Comparison of ENCODE assay signal across 23 cellular contexts in genomic region chr7:22375359-22376048, GRCh38. TPM values are rescaled to one million over a fixed set of nuclear protein-coding genes. Genes with fewer than 3 reads are reported as not detected.
DNase-seq lines count a peak whose midpoint lies in the region; ATAC-seq lines count a peak whose summit lies in the region.
"Had no signal": no experiment of that assay in that cellular context is flagged by ENCODE, and none has a peak within 500 bp of the region (broad histone marks: within the 10 kb centered on the region; RNA-seq: fewer than 3 reads in every experiment).

No MANE protein-coding gene starts in this region.

- peak; percentile 45 for DNase-seq in EL
- DNase-seq in NCI-H2227 treated with DMSO at 0.1 percent for 48 hours (lab: John Stamatoyannopoulos, UW): peak; percentile 6
- DNase-seq in left kidney (ENCODE audit: low read depth, low spot score): peak; percentile 11
- DNase-seq in AG08396 (ENCODE audit: low spot score): no peak
- DNase-seq in activated naive CD4-positive, alpha-beta T cell treated with anti-CD3 and anti-CD28 coated beads, Interleukin-2, amount 10 ng/mL, durations not matched to agents 7 days and 5 days: no peak
- no peak for DNase-seq in GM19238 (ENCODE audit: insufficient read length, low spot score)
- DNase-seq: activated CD4-positive, alpha-beta T cell treated with anti-CD3 and anti-CD28 coated beads for 1 hour; activated CD8-positive, alpha-beta T cell treated with anti-CD3 and anti-CD28 coated beads for 36 hours; activated effector memory CD4-positive, alpha-beta T cell treated with anti-CD3 and anti-CD28 coated beads, Interleukin-2, amount 50 U/mL, for 16 hours; activated naive CD8-positive, alpha-beta T cell treated with anti-CD3 and anti-CD28 coated beads, Interleukin-2, amount 50 U/mL, for 24 hours; CD8-positive, alpha-beta memory T cell; effector CD4-positive, alpha-beta T cell; MM.1S; NCI-H1436; NK-92 treated with Interleukin-12 subunit alpha and Interleukin-12 subunit beta, amount 100 ng/mL, for 24 hours; SIG-M5; stimulated activated CD8-positive, alpha-beta memory T cell treated with anti-CD3 and anti-CD28 coated beads, Interleukin-4, amount 100 ng/mL, for 48 hours; T-helper 1 cell; transverse colon had no signal

- H3K4me3 Mint-ChIP-seq in activated naive CD4-positive, alpha-beta T cell treated with anti-CD3 and anti-CD28 coated beads, Interleukin-2, amount 10 ng/mL, durations not matched to agents 7 days and 5 days: no peak overlapping the region
- H3K4me3 Mint-ChIP-seq: activated CD8-positive, alpha-beta T cell treated with anti-CD3 and anti-CD28 coated beads for 36 hours; activated naive CD8-positive, alpha-beta T cell treated with anti-CD3 and anti-CD28 coated beads, Interleukin-2, amount 50 U/mL, for 24 hours; brain; CD8-positive, alpha-beta memory T cell; IgD-negative memory B cell had no signal

- ATAC-seq in esophagus mucosa: peak; percentile 30
- ATAC-seq in HG03045 (IDR thresholded peaks at IDR 0.05; ENCODE audit: unreplicated experiment): no peak
- ATAC-seq: activated CD8-positive, alpha-beta T cell treated with anti-CD3 and anti-CD28 coated beads for 36 hours; activated naive CD8-positive, alpha-beta T cell treated with anti-CD3 and anti-CD28 coated beads, Interleukin-2, amount 50 U/mL, for 24 hours had no signal

- no peaks in the 10 kb centered on the region for H3K4me1 Mint-ChIP-seq in activated naive CD4-positive, alpha-beta T cell treated with anti-CD3 and anti-CD28 coated beads, Interleukin-2, amount 10 ng/mL, durations not matched to agents 7 days and 5 days
- H3K4me1 Mint-ChIP-seq: activated naive CD8-positive, alpha-beta T cell treated with anti-CD3 and anti-CD28 coated beads, Interleukin-2, amount 50 U/mL, for 24 hours; CD8-positive, alpha-beta memory T cell had no signal

- H3K9me3 Mint-ChIP-seq in activated naive CD4-positive, alpha-beta T cell treated with anti-CD3 and anti-CD28 coated beads, Interleukin-2, amount 10 ng/mL, durations not matched to agents 7 days and 5 days: no peaks in the 10 kb centered on the region
- H3K9me3 Mint-ChIP-seq: activated CD8-positive, alpha-beta T cell treated with anti-CD3 and anti-CD28 coated beads for 36 hours; activated naive CD8-positive, alpha-beta T cell treated with anti-CD3 and anti-CD28 coated beads, Interleukin-2, amount 50 U/mL, for 24 hours; CD8-positive, alpha-beta memory T cell had no signal

- CTCF ChIA-PET in activated naive CD4-positive, alpha-beta T cell treated with anti-CD3 and anti-CD28 coated beads, Interleukin-2, amount 10 ng/mL, durations not matched to agents 7 days and 5 days (lab: Charles Lee): no interaction called here

- peaks cover 4% of the 10 kb centered on the region for H3K27me3 Mint-ChIP-seq in activated naive CD4-positive, alpha-beta T cell treated with anti-CD3 and anti-CD28 coated beads, Interleukin-2, amount 10 ng/mL, durations not matched to agents 7 days and 5 days
- H3K27me3 Mint-ChIP-seq: activated CD8-positive, alpha-beta T cell treated with anti-CD3 and anti-CD28 coated beads for 36 hours; activated naive CD8-positive, alpha-beta T cell treated with anti-CD3 and anti-CD28 coated beads, Interleukin-2, amount 50 U/mL, for 24 hours; brain had no signal

- no peaks in the 10 kb centered on the region for H3K36me3 Mint-ChIP-seq in activated naive CD4-positive, alpha-beta T cell treated with anti-CD3 and anti-CD28 coated beads, Interleukin-2, amount 10 ng/mL, durations not matched to agents 7 days and 5 days
- H3K36me3 Mint-ChIP-seq: brain; CD8-positive, alpha-beta memory T cell had no signal

- no peak overlapping the region for H3K27ac Mint-ChIP-seq in activated naive CD4-positive, alpha-beta T cell treated with anti-CD3 and anti-CD28 coated beads, Interleukin-2, amount 10 ng/mL, durations not matched to agents 7 days and 5 days
- H3K27ac Mint-ChIP-seq: activated CD8-positive, alpha-beta T cell treated with anti-CD3 and anti-CD28 coated beads for 36 hours; activated naive CD8-positive, alpha-beta T cell treated with anti-CD3 and anti-CD28 coated beads, Interleukin-2, amount 50 U/mL, for 24 hours; brain; IgD-negative memory B cell had no signal

RNA-seq across cellular contexts. Expression of gene RAPGEF5, which starts 18.6 kb away (rescaled TPM):
- 48.6 TPM for total RNA-seq in esophagus mucosa

Comparison
In these comparisons a context has a peak if more than half of its experiments do, and no peak if none do; other contexts are left out.
1. DNase-seq: peak in EL (single experiment), NCI-H2227 treated with DMSO at 0.1 percent for 48 hours (single experiment) and left kidney (single experiment); none in AG08396 (single experiment), activated naive CD4-positive, alpha-beta T cell treated with anti-CD3 and anti-CD28 coated beads, Interleukin-2, amount 10 ng/mL, durations not matched to agents 7 days and 5 days (single experiment) and GM19238 (single experiment).